ENCODE assay signal across 25 cellular contexts in the genomic region with DNA sequence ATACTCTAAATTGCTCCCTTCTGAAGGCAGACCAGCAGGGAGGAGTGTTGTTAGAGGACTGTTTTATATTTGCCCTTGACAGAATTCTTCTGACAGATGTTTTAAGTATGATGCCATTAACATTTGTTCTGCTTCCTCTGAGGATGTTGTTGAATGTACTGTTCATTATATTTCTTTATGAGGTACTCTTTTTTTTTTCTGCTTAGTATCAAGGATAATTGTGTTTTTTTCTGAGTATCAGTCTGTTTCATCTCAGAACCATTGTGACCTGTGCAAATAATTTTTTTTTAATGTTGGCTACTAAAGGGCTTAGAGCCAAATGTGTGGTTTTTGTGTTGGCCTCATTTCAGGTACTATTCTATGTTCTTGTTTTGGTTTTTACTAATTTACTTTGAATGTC. TPM values are rescaled to one million over a fixed set of nuclear protein-coding genes. Genes with fewer than 3 reads are reported as not detected.
DNase-seq lines count a peak whose midpoint lies in the region; ATAC-seq and TF ChIP-seq lines count a peak whose summit lies in the region.
"Had no signal": no experiment of that assay in that cellular context is flagged by ENCODE, and none has a peak within 500 bp of the region (broad histone marks: within the 10 kb centered on the region; RNA-seq: fewer than 3 reads in every experiment).

No MANE protein-coding gene starts in this region.

- no peak overlapping the region for H3K14ac ChIP-seq in neuronal stem cell (ENCODE audit: low read length)

- no peak overlapping the region for H2BK120ac ChIP-seq in neuronal stem cell (ENCODE audit: low read depth, low read length)

- CTCF ChIA-PET in CD4-positive, alpha-beta memory T cell (lab: Charles Lee; ENCODE audit: partially characterized antibody) = no interaction called here
- CTCF ChIA-PET in HEK293 (lab: Yijun Ruan, JAX) = no interaction called here

- H3K9me3 ChIP-seq in CD4-positive, alpha-beta memory T cell (ENCODE audit: control insufficient read depth in 1 of 2, low read length in 2 of 2) = no peaks in the 10 kb centered on the region
- H3K9me3 ChIP-seq in HEK293 (ENCODE audit: control insufficient read depth, insufficient read depth, low read depth, low read length) (no peaks in the 10 kb centered on the region), ascending aorta (no peaks in the 10 kb centered on the region), esophagus muscularis mucosa (no peaks in the 10 kb centered on the region), neuronal stem cell (replicated peaks in 1 of 2; ENCODE audit: control insufficient read depth in 2 of 2, insufficient read depth in 1 of 2, low read depth in 1 of 2, low read length in 2 of 2) (no peaks in the 10 kb centered on the region)
- H3K9me3 ChIP-seq: sigmoid colon, transverse colon had no signal

- H3K4me3 Mint-ChIP-seq in CD4-positive, alpha-beta memory T cell = no peak overlapping the region
- H3K4me3 Mint-ChIP-seq: activated naive CD8-positive, alpha-beta T cell treated with anti-CD3 and anti-CD28 coated beads, Interleukin-2, amount 10 ng/mL, durations not matched to agents 7 days and 5 days; stimulated activated naive CD8-positive, alpha-beta T cell treated with anti-CD3 and anti-CD28 coated beads, Interleukin-15, Interleukin-2, amounts not matched to agents 100 ng/mL and 50 ng/mL, for 24 hours had no signal

- H3K27ac Mint-ChIP-seq in CD4-positive, alpha-beta memory T cell = peak overlapping the region in 6 of 7 donors; percentile 9 to 62 (median 44)
- H3K27ac Mint-ChIP-seq: activated naive CD8-positive, alpha-beta T cell treated with anti-CD3 and anti-CD28 coated beads, Interleukin-2, amount 10 ng/mL, durations not matched to agents 7 days and 5 days; stimulated activated naive CD8-positive, alpha-beta T cell treated with anti-CD3 and anti-CD28 coated beads, Interleukin-15, Interleukin-2, amounts not matched to agents 100 ng/mL and 50 ng/mL, for 24 hours had no signal

- H3K9ac ChIP-seq in neuronal stem cell (ENCODE audit: low read depth, low read length, poor library complexity) = no peak overlapping the region
- H3K9ac ChIP-seq: KMS-11 had no signal

- H3K9me3 Mint-ChIP-seq in CD4-positive, alpha-beta memory T cell = no peaks in the 10 kb centered on the region
- H3K9me3 Mint-ChIP-seq: activated naive CD8-positive, alpha-beta T cell treated with anti-CD3 and anti-CD28 coated beads, Interleukin-2, amount 10 ng/mL, durations not matched to agents 7 days and 5 days; stimulated activated naive CD8-positive, alpha-beta T cell treated with anti-CD3 and anti-CD28 coated beads, Interleukin-15, Interleukin-2, amounts not matched to agents 100 ng/mL and 50 ng/mL, for 24 hours had no signal

- no peak overlapping the region for H2BK5ac ChIP-seq in neuronal stem cell (ENCODE audit: low read length)

- intact Hi-C loops in CD4-positive, alpha-beta memory T cell (cut with micrococcal nuclease) = no loop called here
- intact Hi-C loops in ascending aorta (cut with DNase I) = no loop called here
- intact Hi-C loops in esophagus muscularis mucosa (cut with DNase I) = no loop called here

- no peak overlapping the region for H3K23ac ChIP-seq in neuronal stem cell (ENCODE audit: low read depth, low read length, poor library complexity)

- H2BK12ac ChIP-seq in neuronal stem cell (ENCODE audit: low read length) = no peak overlapping the region

- H2AK5ac ChIP-seq in neuronal stem cell (ENCODE audit: low read depth, low read length) = no peak overlapping the region

- H3K4me1 Mint-ChIP-seq in CD4-positive, alpha-beta memory T cell = peaks cover 30 to 38% (median 34%) of the 10 kb centered on the region in 4 donors

- peaks cover 13% of the 10 kb centered on the region for H3K36me3 ChIP-seq in CD4-positive, alpha-beta memory T cell (ENCODE audit: insufficient read depth, low read length)
- H3K36me3 ChIP-seq in HEK293 (ENCODE audit: control insufficient read depth in 2 of 2, insufficient read depth in 1 of 2, low read length in 2 of 2) (peaks cover 44 to 70% of the 10 kb centered on the region in 2 experiments), ascending aorta (peaks cover 23 to 26% of the 10 kb centered on the region in 2 donors), esophagus muscularis mucosa (peaks cover 6 to 45% (median 28%) of the 10 kb centered on the region in 4 donors), neuronal stem cell (replicated peaks in 1 of 2; ENCODE audit: control insufficient read depth in 2 of 2, insufficient read depth in 2 of 2, low read length in 2 of 2) (peaks cover 3 to 96% of the 10 kb centered on the region in 2 donors)

- no peak overlapping the region for H3K18ac ChIP-seq in neuronal stem cell (ENCODE audit: low read length)

- no peaks in the 10 kb centered on the region for H3K79me1 ChIP-seq in neuronal stem cell (ENCODE audit: low read depth, low read length)

- H4K8ac ChIP-seq in neuronal stem cell (ENCODE audit: low read depth, low read length) = no peak overlapping the region

- no peak for TF ChIP-seq CTCF in HEK293 (tag by site-specific recombination; IDR thresholded peaks at IDR 0.05)
- no peak for TF ChIP-seq CTCF in ascending aorta (IDR thresholded peaks at IDR 0.05)
- TF ChIP-seq CTCF in esophagus muscularis mucosa (IDR thresholded peaks at IDR 0.05) = no peak

- no peak overlapping the region for H3K4ac ChIP-seq in neuronal stem cell (ENCODE audit: low read length)

- no peak for TF ChIP-seq POLR2A in esophagus muscularis mucosa (IDR thresholded peaks at IDR 0.05; ENCODE audit: low read depth)

- H3K4me3 ChIP-seq in CD4-positive, alpha-beta memory T cell (ENCODE audit: low read length in 2 of 2) = no peak overlapping the region
- no peak overlapping the region for H3K4me3 ChIP-seq in HEK293 (ENCODE audit: low read depth, low read length)
- H3K4me3 ChIP-seq in ascending aorta = no peak overlapping the region
- H3K4me3 ChIP-seq in esophagus muscularis mucosa = no peak overlapping the region
- no peak overlapping the region for H3K4me3 ChIP-seq in neuronal stem cell (ENCODE audit: low read length in 2 of 2)
- H3K4me3 ChIP-seq: cardiac muscle cell, lung, sigmoid colon, transverse colon had no signal

- no peak overlapping the region for H3K27ac ChIP-seq in CD4-positive, alpha-beta memory T cell (ENCODE audit: low read depth, low read length)
- no peak overlapping the region for H3K27ac ChIP-seq in HEK293 (ENCODE audit: extremely low read depth, low read depth, low read length)
- H3K27ac ChIP-seq in ascending aorta = no peak overlapping the region
- no peak overlapping the region for H3K27ac ChIP-seq in esophagus muscularis mucosa (replicated peaks in 1 of 4)
- no peak overlapping the region for H3K27ac ChIP-seq in neuronal stem cell (replicated peaks; ENCODE audit: low read length)
- H3K27ac ChIP-seq: cardiac muscle cell, foreskin keratinocyte, KMS-11 had no signal

- H2AFZ ChIP-seq in neuronal stem cell (ENCODE audit: low read length) = no peak overlapping the region

- peaks cover 26 to 64% of the 10 kb centered on the region in 2 donors for H3K36me3 Mint-ChIP-seq in CD4-positive, alpha-beta memory T cell

- ATAC-seq in HG02571 (IDR thresholded peaks at IDR 0.05; ENCODE audit: unreplicated experiment) = no peak
- ATAC-seq: foreskin keratinocyte had no signal

- H3K27me3 Mint-ChIP-seq in CD4-positive, alpha-beta memory T cell = no peaks in the 10 kb centered on the region
- H3K27me3 Mint-ChIP-seq: activated naive CD8-positive, alpha-beta T cell treated with anti-CD3 and anti-CD28 coated beads, Interleukin-2, amount 10 ng/mL, durations not matched to agents 7 days and 5 days; stimulated activated naive CD8-positive, alpha-beta T cell treated with anti-CD3 and anti-CD28 coated beads, Interleukin-15, Interleukin-2, amounts not matched to agents 100 ng/mL and 50 ng/mL, for 24 hours had no signal

- no peaks in the 10 kb centered on the region for H3K27me3 ChIP-seq in CD4-positive, alpha-beta memory T cell (ENCODE audit: insufficient read depth, low read length)
- H3K27me3 ChIP-seq in ascending aorta = no peaks in the 10 kb centered on the region
- no peaks in the 10 kb centered on the region for H3K27me3 ChIP-seq in esophagus muscularis mucosa
- H3K27me3 ChIP-seq in neuronal stem cell (ENCODE audit: control insufficient read depth in 3 of 3, insufficient read depth in 3 of 3, low read depth in 1 of 3, low read length in 3 of 3) = no peaks in the 10 kb centered on the region
- H3K27me3 ChIP-seq: cardiac muscle cell, foreskin keratinocyte, sigmoid colon, transverse colon had no signal

- no peak for TF ChIP-seq EP300 in esophagus muscularis mucosa (IDR thresholded peaks at IDR 0.05)

- POLR2A ChIA-PET in CD4-positive, alpha-beta memory T cell (lab: Charles Lee; ENCODE audit: partially characterized antibody) = interaction anchor here (2.3 kb wide), 1 partner anchor 10 kb away, joined by 10 read pairs; a partner anchor contains a TSS
- POLR2A ChIA-PET in HEK293 (lab: Yijun Ruan, JAX) = no interaction called here

- H2BK15ac ChIP-seq in neuronal stem cell (ENCODE audit: low read length) = no peak overlapping the region

- DNase-seq in CD4-positive, alpha-beta memory T cell = no peak
- DNase-seq in amniotic epithelial cell (ENCODE audit: low read depth) (peak; percentile 59), fibroblast of peridontal ligament (ENCODE audit: extremely low read depth) (peak; percentile 43), ascending aorta (ENCODE audit: low spot score in 2 of 2) (no peak), esophagus muscularis mucosa (ENCODE audit: extremely low spot score) (no peak), neuronal stem cell (ENCODE audit: low spot score) (no peak)
- DNase-seq: activated naive CD8-positive, alpha-beta T cell treated with anti-CD3 and anti-CD28 coated beads, Interleukin-2, amount 10 ng/mL, durations not matched to agents 7 days and 5 days; COR-L47; EL; foreskin keratinocyte; hippocampal formation; NCI-H1092 treated with DMSO at 0.1 percent for 48 hours; NCI-H69; occipital lobe; SHP77; sigmoid colon; stimulated activated CD4-positive, alpha-beta T cell treated with anti-CD3 and anti-CD28 coated beads, Interleukin-1b, Interleukin-23, amount 100 ng/mL, for 48 hours; T-helper 1 cell; transverse colon had no signal

- peaks cover 18% of the 10 kb centered on the region for H3K4me1 ChIP-seq in CD4-positive, alpha-beta memory T cell (ENCODE audit: insufficient read depth, low read length)
- H3K4me1 ChIP-seq in HEK293 (ENCODE audit: control insufficient read depth, insufficient read depth, low read length) = peaks cover 11% of the 10 kb centered on the region
- peaks cover 0 to 8% of the 10 kb centered on the region in 2 donors for H3K4me1 ChIP-seq in ascending aorta
- H3K4me1 ChIP-seq in esophagus muscularis mucosa = peaks cover 15 to 41% (median 38%) of the 10 kb centered on the region in 4 donors
- no peaks in the 10 kb centered on the region for H3K4me1 ChIP-seq in neuronal stem cell (ENCODE audit: control insufficient read depth in 2 of 2, insufficient read depth in 1 of 2, low read depth in 1 of 2, low read length in 2 of 2)
- H3K4me1 ChIP-seq: foreskin keratinocyte had no signal

- no peak overlapping the region for H4K91ac ChIP-seq in neuronal stem cell (ENCODE audit: low read depth, low read length, poor library complexity)

- H3K4me2 ChIP-seq in neuronal stem cell (ENCODE audit: insufficient read depth, low read length, poor library complexity, severe bottlenecking) = no peak overlapping the region
- H3K4me2 ChIP-seq: KMS-11 had no signal

RNA-seq across cellular contexts. Expression of a gene that starts 10.6 kb away (rescaled TPM):
- 10 to 100 TPM; 50.7 to 52.7 TPM for total RNA-seq in CD4-positive, alpha-beta memory T cell
- 10 to 100 TPM; 39.6 to 45.0 TPM for polyA plus RNA-seq in CD4-positive, alpha-beta memory T cell
- 20.6 TPM for total RNA-seq in ascending aorta
- total RNA-seq in esophagus muscularis mucosa = 10 to 100 TPM; 52.6 to 76.2 (median 69.7) TPM
- 120 TPM for polyA plus RNA-seq in neuronal stem cell (2013, experiment 1 of 2)
- 120 TPM for polyA plus RNA-seq in neuronal stem cell (2013, experiment 2 of 2)

Comparison
In these comparisons a context has a peak if more than half of its experiments do, and no peak if none do; other contexts are left out.
1. DNase-seq: peak in amniotic epithelial cell (single experiment) and fibroblast of peridontal ligament (single experiment); none in CD4-positive, alpha-beta memory T cell (0 of 5), ascending aorta (0 of 2), esophagus muscularis mucosa (single experiment) and neuronal stem cell (single experiment).